In the genomic region with DNA sequence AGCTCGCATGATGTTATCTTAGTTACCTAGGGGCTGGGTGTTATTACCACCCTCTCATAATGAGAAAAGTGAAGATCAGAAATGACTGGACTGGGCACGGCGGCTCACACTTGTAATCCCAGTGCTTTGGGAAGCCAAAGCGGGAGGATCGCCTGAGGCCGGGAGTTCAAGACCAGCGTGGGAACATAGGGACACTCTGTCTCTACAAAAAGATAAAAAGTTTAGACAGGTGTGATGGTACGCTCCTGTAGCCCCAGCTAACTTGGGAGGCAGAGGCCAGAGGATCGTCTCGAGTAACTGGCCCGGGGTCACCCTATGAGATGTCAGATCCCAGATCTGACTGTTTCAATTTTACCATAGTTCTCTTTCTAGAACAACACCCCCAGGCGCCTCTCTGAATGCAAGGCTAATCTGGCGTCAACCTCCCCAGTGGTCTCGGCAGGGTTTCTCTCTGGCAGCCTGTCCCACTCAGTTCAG, we compare ENCODE assay signal across 1 cellular context.
TF ChIP-seq lines count a peak whose summit lies in the region.

No MANE protein-coding gene starts in this region.

TF ChIP-seq in GM23338, 12 proteins besides CTCF, POLR2A, EP300 and RAD21:
- TF ChIP-seq ZNF114 (CRISPR knock-in tag; IDR thresholded peaks at IDR 0.05) (no peak), NANOG (IDR thresholded peaks at IDR 0.05; ENCODE audit: borderline replicate concordance) (no peak), ZNF331 (CRISPR knock-in tag; IDR thresholded peaks at IDR 0.05; ENCODE audit: low read depth) (no peak), EZH2 (IDR thresholded peaks at IDR 0.05; ENCODE audit: low read depth, unreplicated experiment) (no peak), STAT1 (IDR thresholded peaks at IDR 0.05; ENCODE audit: unreplicated experiment) (no peak), EZH2phosphoT487 (IDR thresholded peaks at IDR 0.05; ENCODE audit: unreplicated experiment) (no peak), CREB1 (CRISPR knock-in tag; IDR thresholded peaks at IDR 0.05; ENCODE audit: low read depth) (no peak), JUNB (IDR thresholded peaks at IDR 0.05; ENCODE audit: unreplicated experiment) (no peak), POLR2AphosphoS5 (IDR thresholded peaks at IDR 0.05; ENCODE audit: low read depth) (no peak)
- TF ChIP-seq, protein P1, sequence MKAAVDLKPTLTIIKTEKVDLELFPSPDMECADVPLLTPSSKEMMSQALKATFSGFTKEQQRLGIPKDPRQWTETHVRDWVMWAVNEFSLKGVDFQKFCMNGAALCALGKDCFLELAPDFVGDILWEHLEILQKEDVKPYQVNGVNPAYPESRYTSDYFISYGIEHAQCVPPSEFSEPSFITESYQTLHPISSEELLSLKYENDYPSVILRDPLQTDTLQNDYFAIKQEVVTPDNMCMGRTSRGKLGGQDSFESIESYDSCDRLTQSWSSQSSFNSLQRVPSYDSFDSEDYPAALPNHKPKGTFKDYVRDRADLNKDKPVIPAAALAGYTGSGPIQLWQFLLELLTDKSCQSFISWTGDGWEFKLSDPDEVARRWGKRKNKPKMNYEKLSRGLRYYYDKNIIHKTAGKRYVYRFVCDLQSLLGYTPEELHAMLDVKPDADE (IDR thresholded peaks at IDR 0.05), result no peak
- TF ChIP-seq, protein P2, sequence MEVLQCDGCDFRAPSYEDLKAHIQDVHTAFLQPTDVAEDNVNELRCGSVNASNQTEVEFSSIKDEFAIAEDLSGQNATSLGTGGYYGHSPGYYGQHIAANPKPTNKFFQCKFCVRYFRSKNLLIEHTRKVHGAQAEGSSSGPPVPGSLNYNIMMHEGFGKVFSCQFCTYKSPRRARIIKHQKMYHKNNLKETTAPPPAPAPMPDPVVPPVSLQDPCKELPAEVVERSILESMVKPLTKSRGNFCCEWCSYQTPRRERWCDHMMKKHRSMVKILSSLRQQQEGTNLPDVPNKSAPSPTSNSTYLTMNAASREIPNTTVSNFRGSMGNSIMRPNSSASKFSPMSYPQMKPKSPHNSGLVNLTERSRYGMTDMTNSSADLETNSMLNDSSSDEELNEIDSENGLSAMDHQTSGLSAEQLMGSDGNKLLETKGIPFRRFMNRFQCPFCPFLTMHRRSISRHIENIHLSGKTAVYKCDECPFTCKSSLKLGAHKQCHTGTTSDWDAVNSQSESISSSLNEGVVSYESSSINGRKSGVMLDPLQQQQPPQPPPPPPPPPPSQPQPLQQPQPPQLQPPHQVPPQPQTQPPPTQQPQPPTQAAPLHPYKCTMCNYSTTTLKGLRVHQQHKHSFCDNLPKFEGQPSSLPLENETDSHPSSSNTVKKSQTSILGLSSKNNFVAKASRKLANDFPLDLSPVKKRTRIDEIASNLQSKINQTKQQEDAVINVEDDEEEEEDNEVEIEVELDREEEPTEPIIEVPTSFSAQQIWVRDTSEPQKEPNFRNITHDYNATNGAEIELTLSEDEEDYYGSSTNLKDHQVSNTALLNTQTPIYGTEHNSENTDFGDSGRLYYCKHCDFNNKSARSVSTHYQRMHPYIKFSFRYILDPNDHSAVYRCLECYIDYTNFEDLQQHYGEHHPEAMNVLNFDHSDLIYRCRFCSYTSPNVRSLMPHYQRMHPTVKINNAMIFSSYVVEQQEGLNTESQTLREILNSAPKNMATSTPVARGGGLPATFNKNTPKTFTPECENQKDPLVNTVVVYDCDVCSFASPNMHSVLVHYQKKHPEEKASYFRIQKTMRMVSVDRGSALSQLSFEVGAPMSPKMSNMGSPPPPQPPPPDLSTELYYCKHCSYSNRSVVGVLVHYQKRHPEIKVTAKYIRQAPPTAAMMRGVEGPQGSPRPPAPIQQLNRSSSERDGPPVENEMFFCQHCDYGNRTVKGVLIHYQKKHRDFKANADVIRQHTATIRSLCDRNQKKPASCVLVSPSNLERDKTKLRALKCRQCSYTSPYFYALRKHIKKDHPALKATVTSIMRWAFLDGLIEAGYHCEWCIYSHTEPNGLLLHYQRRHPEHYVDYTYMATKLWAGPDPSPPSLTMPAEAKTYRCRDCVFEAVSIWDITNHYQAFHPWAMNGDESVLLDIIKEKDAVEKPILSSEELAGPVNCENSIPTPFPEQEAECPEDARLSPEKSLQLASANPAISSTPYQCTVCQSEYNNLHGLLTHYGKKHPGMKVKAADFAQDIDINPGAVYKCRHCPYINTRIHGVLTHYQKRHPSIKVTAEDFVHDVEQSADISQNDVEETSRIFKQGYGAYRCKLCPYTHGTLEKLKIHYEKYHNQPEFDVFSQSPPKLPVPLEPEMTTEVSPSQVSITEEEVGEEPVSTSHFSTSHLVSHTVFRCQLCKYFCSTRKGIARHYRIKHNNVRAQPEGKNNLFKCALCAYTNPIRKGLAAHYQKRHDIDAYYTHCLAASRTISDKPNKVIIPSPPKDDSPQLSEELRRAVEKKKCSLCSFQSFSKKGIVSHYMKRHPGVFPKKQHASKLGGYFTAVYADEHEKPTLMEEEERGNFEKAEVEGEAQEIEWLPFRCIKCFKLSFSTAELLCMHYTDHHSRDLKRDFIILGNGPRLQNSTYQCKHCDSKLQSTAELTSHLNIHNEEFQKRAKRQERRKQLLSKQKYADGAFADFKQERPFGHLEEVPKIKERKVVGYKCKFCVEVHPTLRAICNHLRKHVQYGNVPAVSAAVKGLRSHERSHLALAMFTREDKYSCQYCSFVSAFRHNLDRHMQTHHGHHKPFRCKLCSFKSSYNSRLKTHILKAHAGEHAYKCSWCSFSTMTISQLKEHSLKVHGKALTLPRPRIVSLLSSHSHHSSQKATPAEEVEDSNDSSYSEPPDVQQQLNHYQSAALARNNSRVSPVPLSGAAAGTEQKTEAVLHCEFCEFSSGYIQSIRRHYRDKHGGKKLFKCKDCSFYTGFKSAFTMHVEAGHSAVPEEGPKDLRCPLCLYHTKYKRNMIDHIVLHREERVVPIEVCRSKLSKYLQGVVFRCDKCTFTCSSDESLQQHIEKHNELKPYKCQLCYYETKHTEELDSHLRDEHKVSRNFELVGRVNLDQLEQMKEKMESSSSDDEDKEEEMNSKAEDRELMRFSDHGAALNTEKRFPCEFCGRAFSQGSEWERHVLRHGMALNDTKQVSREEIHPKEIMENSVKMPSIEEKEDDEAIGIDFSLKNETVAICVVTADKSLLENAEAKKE (CRISPR knock-in tag; IDR thresholded peaks at IDR 0.05), result no peak
- TF ChIP-seq, protein P3, sequence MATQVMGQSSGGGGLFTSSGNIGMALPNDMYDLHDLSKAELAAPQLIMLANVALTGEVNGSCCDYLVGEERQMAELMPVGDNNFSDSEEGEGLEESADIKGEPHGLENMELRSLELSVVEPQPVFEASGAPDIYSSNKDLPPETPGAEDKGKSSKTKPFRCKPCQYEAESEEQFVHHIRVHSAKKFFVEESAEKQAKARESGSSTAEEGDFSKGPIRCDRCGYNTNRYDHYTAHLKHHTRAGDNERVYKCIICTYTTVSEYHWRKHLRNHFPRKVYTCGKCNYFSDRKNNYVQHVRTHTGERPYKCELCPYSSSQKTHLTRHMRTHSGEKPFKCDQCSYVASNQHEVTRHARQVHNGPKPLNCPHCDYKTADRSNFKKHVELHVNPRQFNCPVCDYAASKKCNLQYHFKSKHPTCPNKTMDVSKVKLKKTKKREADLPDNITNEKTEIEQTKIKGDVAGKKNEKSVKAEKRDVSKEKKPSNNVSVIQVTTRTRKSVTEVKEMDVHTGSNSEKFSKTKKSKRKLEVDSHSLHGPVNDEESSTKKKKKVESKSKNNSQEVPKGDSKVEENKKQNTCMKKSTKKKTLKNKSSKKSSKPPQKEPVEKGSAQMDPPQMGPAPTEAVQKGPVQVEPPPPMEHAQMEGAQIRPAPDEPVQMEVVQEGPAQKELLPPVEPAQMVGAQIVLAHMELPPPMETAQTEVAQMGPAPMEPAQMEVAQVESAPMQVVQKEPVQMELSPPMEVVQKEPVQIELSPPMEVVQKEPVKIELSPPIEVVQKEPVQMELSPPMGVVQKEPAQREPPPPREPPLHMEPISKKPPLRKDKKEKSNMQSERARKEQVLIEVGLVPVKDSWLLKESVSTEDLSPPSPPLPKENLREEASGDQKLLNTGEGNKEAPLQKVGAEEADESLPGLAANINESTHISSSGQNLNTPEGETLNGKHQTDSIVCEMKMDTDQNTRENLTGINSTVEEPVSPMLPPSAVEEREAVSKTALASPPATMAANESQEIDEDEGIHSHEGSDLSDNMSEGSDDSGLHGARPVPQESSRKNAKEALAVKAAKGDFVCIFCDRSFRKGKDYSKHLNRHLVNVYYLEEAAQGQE (IDR thresholded peaks at IDR 0.05; ENCODE audit: unreplicated experiment), result no peak
TF ChIP-seq in GM23338: peak in this region for 0.
